Comparison of ENCODE assay signal across 26 cellular contexts in the genomic region with DNA sequence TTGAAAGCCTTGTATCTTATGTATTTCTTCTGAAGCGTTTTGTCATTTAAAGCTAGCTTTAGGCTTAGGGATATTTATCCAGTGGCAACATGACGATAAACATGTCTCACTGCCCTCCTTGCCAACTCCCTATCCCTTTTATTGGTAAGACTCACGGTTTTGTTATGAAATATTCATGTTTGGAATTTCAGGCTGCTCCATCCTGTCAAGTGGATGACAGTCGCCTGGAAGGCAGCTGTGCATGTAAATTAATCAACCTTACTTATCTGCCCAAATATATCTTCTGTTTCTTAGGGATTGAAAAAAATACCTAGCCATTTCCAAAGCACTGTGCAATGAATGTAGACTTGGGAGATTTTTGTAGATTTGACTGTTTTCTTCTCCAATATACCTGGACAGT.
DNase-seq lines count a peak whose midpoint lies in the region; TF ChIP-seq lines count a peak whose summit lies in the region.
"Had no signal": no experiment of that assay in that cellular context is flagged by ENCODE, and none has a peak within 500 bp of the region (broad histone marks: within the 10 kb centered on the region; RNA-seq: fewer than 3 reads in every experiment).

No MANE protein-coding gene starts in this region.

- H3F3A ChIP-seq in neural cell (ENCODE audit: insufficient read depth, low read length, poor library complexity, severe bottlenecking), result no peaks in the 10 kb centered on the region

- H3K4me3 ChIP-seq in mammary epithelial cell (replicated peaks in 1 of 3; ENCODE audit: insufficient read depth in 1 of 3, low read depth in 2 of 3, low read length in 3 of 3) (no peak overlapping the region), neural cell (ENCODE audit: low read length) (no peak overlapping the region)
- H3K4me3 ChIP-seq: heart right ventricle, psoas muscle, skin epidermis, tibial artery had no signal

- H3K79me2 ChIP-seq in mammary epithelial cell (ENCODE audit: insufficient read depth, low read length), result no peaks in the 10 kb centered on the region
- H3K79me2 ChIP-seq in neural cell (replicated peaks; ENCODE audit: insufficient read depth, low read length), result no peaks in the 10 kb centered on the region

- DNase-seq in DMS 273 (lab: John Stamatoyannopoulos, UW; ENCODE audit: unreplicated experiment) (peak; percentile 61), DMS 273 treated with DMSO at 0.1 percent for 48 hours (lab: John Stamatoyannopoulos, UW) (no peak), NCI-H2171 treated with DMSO at 0.1 percent for 48 hours (lab: John Stamatoyannopoulos, UW) (peak; percentile 66), mammary epithelial cell (peak; percentile 1), nucleus accumbens (lab: John Stamatoyannopoulos, UW) (no peak), glomerular visceral epithelial cell (ENCODE audit: extremely low spot score) (no peak), Ammon's horn (ENCODE audit: low spot score) (no peak)
- DNase-seq: activated CD4-positive, alpha-beta T cell treated with anti-CD3 and anti-CD28 coated beads for 4 hours; activated CD8-positive, alpha-beta memory T cell treated with anti-CD3 and anti-CD28 coated beads for 24 hours; activated effector memory CD4-positive, alpha-beta T cell treated with anti-CD3 and anti-CD28 coated beads, Interleukin-2, amount 50 U/mL, for 16 hours; activated naive CD8-positive, alpha-beta T cell treated with anti-CD3 and anti-CD28 coated beads, Interleukin-2, amount 10 ng/mL, durations not matched to agents 7 days and 5 days; CD4-positive, CD25-positive, alpha-beta regulatory T cell; heart right ventricle; HFFc6; NCI-H1048; NCI-H187; NCI-H2227 treated with DMSO at 0.1 percent for 48 hours; psoas muscle; stimulated activated CD4-positive, alpha-beta T cell treated with anti-CD3 and anti-CD28 coated beads, Interleukin-1b, Interleukin-23, amount 100 ng/mL, for 48 hours; stimulated activated CD8-positive, alpha-beta memory T cell treated with anti-CD3 and anti-CD28 coated beads, Interleukin-4, amount 100 ng/mL, for 48 hours; T-helper 2 cell; tibial artery had no signal

- no peak overlapping the region for H3K4me2 ChIP-seq in mammary epithelial cell (ENCODE audit: insufficient read depth, low read depth, low read length)
- H3K4me2 ChIP-seq in neural cell (ENCODE audit: low read length), result no peak overlapping the region

- intact Hi-C loops in mammary epithelial cell (cut with micrococcal nuclease), result no loop called here

- in situ Hi-C loops in mammary epithelial cell (cut with MboI; ENCODE audit: low sequenced_read_pairs in 2 of 2), result no loop called here

- H3K36me3 ChIP-seq in mammary epithelial cell (ENCODE audit: insufficient read depth, low read length) (no peaks in the 10 kb centered on the region), neural cell (ENCODE audit: insufficient read depth, low read length) (no peaks in the 10 kb centered on the region)
- H3K36me3 ChIP-seq: heart right ventricle, neutrophil, tibial artery had no signal

- dilution Hi-C loops in mammary epithelial cell (cut with HindIII; ENCODE audit: low sequenced_read_pairs), result no loop called here

- peak; percentile 33 for TF ChIP-seq EP300 in neural cell (conservative IDR thresholded peaks at IDR 0.05; ENCODE audit: poor library complexity, severe bottlenecking)

- 13% methylated on average over 4 of the region's 4 CpGs for WGBS in mammary epithelial cell (ENCODE audit: low coverage, missing lambda C conversion rate)

- no TSS peak for BruUV-seq in mammary epithelial cell (replicated peaks; lab: Mats Ljungman, UMichigan)

- H2AFZ ChIP-seq in mammary epithelial cell (ENCODE audit: low read depth, low read length) (no peak overlapping the region), neural cell (ENCODE audit: low read depth, low read length) (no peak overlapping the region)

- no peak for TF ChIP-seq RAD21 in neural cell (conservative IDR thresholded peaks at IDR 0.05)

- no peak overlapping the region for H3K27ac ChIP-seq in mammary epithelial cell (ENCODE audit: insufficient read depth, low read depth, low read length)
- no peak overlapping the region for H3K27ac ChIP-seq in neural cell (ENCODE audit: low read length)
- H3K27ac ChIP-seq: heart right ventricle, neutrophil, psoas muscle, RWPE1, skin epidermis, tibial artery had no signal

- no peaks in the 10 kb centered on the region for H3K4me1 ChIP-seq in mammary epithelial cell (ENCODE audit: insufficient read depth, low read length)
- H3K4me1 ChIP-seq: heart right ventricle, psoas muscle, tibial artery had no signal

- no peak for TF ChIP-seq CTCF in mammary epithelial cell (conservative IDR thresholded peaks at IDR 0.05 in 1 of 2, IDR thresholded peaks at IDR 0.05 in 1 of 2; ENCODE audit: extremely low read depth in 1 of 2, insufficient read depth in 1 of 2, low read depth in 1 of 2, low read length in 2 of 2)
- TF ChIP-seq CTCF in neural cell (IDR thresholded peaks at IDR 0.05; ENCODE audit: poor library complexity, severe bottlenecking), result no peak

- H3K27me3 ChIP-seq in mammary epithelial cell (ENCODE audit: insufficient read depth, low read length) (no peaks in the 10 kb centered on the region), neural cell (ENCODE audit: insufficient read depth, low read depth, low read length) (no peaks in the 10 kb centered on the region)
- H3K27me3 ChIP-seq: heart right ventricle, neutrophil, tibial artery had no signal

- H3K9me2 ChIP-seq in neural cell (ENCODE audit: insufficient read depth, low read length), result no peaks in the 10 kb centered on the region

- H3K9ac ChIP-seq in mammary epithelial cell (ENCODE audit: insufficient read depth, low read length), result no peak overlapping the region
- no peak overlapping the region for H3K9ac ChIP-seq in neural cell (ENCODE audit: low read length)

- CTCF ChIA-PET in mammary epithelial cell (lab: Charles Lee; ENCODE audit: low non-redundant PET), result no interaction called here

- H4K20me1 ChIP-seq in mammary epithelial cell (ENCODE audit: insufficient read depth, low read length) (no peaks in the 10 kb centered on the region), neural cell (ENCODE audit: insufficient read depth) (no peaks in the 10 kb centered on the region)

- no peaks in the 10 kb centered on the region for H3K9me3 ChIP-seq in mammary epithelial cell (replicated peaks; ENCODE audit: insufficient read depth, low read length)
- H3K9me3 ChIP-seq in neural cell (ENCODE audit: low read length), result no peaks in the 10 kb centered on the region
- H3K9me3 ChIP-seq: heart right ventricle, neutrophil, psoas muscle, tibial artery had no signal

TF ChIP-seq in neural cell, 6 proteins besides CTCF, POLR2A, EP300 and RAD21:
- TF ChIP-seq EZH2 (IDR thresholded peaks at IDR 0.05; ENCODE audit: borderline replicate concordance, insufficient read depth, low read length, poor library complexity, severe bottlenecking), result no peak
- TF ChIP-seq, protein P1, sequence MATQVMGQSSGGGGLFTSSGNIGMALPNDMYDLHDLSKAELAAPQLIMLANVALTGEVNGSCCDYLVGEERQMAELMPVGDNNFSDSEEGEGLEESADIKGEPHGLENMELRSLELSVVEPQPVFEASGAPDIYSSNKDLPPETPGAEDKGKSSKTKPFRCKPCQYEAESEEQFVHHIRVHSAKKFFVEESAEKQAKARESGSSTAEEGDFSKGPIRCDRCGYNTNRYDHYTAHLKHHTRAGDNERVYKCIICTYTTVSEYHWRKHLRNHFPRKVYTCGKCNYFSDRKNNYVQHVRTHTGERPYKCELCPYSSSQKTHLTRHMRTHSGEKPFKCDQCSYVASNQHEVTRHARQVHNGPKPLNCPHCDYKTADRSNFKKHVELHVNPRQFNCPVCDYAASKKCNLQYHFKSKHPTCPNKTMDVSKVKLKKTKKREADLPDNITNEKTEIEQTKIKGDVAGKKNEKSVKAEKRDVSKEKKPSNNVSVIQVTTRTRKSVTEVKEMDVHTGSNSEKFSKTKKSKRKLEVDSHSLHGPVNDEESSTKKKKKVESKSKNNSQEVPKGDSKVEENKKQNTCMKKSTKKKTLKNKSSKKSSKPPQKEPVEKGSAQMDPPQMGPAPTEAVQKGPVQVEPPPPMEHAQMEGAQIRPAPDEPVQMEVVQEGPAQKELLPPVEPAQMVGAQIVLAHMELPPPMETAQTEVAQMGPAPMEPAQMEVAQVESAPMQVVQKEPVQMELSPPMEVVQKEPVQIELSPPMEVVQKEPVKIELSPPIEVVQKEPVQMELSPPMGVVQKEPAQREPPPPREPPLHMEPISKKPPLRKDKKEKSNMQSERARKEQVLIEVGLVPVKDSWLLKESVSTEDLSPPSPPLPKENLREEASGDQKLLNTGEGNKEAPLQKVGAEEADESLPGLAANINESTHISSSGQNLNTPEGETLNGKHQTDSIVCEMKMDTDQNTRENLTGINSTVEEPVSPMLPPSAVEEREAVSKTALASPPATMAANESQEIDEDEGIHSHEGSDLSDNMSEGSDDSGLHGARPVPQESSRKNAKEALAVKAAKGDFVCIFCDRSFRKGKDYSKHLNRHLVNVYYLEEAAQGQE (IDR thresholded peaks at IDR 0.05; ENCODE audit: borderline replicate concordance), result peak; percentile 52

Comparison
In these comparisons a context has a peak if more than half of its experiments do, and no peak if none do; other contexts are left out.
1. DNase-seq: peak in DMS 273 (single experiment), NCI-H2171 treated with DMSO at 0.1 percent for 48 hours (single experiment) and mammary epithelial cell (single experiment); none in DMS 273 treated with DMSO at 0.1 percent for 48 hours (single experiment), nucleus accumbens (0 of 56), glomerular visceral epithelial cell (single experiment) and Ammon's horn (single experiment).